ENCODE assay signal across 8 cellular contexts in the genomic region with DNA sequence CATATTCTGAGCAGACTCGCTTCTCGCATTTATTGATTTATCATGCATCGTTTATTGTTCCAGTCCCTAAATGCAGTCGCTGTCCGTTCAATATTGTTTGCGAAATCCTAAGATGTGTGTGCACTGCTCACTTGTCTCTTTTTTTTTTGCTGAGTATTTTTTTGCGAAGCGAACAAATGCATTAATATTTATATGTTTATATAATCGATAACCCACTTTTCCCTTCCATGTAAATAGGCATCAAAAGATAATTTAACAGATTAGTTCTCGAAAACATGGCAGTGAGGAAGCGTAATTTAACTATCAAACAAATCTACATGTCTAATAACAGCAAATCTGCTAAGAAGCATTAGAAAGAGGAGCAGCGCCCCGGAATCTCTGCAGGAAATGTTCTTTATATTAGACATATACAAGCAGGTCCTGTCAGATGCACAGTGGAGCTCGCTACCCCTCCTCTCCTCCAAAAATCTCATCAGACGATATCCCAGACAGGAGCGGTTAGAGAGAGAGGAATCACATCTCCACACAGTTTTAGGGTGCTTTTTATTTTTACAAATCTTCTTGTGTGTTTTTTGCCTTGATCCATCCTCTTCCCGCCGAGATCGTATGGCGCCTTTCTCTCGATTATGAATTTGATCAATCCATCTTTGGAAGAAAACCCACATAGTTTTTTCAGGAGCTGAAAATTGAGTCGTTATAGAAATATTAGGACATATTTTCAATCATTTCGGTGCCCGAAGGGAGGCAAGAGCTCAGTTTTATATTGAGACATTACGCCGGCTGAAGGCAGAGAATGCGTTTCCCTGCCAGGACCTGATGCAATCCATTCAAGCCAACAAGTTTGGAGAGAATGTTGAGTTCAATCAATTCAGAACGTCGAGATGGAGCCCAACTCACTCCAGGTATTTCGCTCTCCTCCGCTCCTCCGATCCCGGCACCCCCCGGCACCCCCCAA. TPM values are rescaled to one million over a fixed set of nuclear protein-coding genes. Genes with fewer than 3 reads are reported as not detected.
A peak's percentile ranks its signal among the peaks of the same experiment; 100 is the strongest.
DNase-seq lines count a peak whose midpoint lies in the region; ATAC-seq and TF ChIP-seq lines count a peak whose summit lies in the region.

A gene with protein sequence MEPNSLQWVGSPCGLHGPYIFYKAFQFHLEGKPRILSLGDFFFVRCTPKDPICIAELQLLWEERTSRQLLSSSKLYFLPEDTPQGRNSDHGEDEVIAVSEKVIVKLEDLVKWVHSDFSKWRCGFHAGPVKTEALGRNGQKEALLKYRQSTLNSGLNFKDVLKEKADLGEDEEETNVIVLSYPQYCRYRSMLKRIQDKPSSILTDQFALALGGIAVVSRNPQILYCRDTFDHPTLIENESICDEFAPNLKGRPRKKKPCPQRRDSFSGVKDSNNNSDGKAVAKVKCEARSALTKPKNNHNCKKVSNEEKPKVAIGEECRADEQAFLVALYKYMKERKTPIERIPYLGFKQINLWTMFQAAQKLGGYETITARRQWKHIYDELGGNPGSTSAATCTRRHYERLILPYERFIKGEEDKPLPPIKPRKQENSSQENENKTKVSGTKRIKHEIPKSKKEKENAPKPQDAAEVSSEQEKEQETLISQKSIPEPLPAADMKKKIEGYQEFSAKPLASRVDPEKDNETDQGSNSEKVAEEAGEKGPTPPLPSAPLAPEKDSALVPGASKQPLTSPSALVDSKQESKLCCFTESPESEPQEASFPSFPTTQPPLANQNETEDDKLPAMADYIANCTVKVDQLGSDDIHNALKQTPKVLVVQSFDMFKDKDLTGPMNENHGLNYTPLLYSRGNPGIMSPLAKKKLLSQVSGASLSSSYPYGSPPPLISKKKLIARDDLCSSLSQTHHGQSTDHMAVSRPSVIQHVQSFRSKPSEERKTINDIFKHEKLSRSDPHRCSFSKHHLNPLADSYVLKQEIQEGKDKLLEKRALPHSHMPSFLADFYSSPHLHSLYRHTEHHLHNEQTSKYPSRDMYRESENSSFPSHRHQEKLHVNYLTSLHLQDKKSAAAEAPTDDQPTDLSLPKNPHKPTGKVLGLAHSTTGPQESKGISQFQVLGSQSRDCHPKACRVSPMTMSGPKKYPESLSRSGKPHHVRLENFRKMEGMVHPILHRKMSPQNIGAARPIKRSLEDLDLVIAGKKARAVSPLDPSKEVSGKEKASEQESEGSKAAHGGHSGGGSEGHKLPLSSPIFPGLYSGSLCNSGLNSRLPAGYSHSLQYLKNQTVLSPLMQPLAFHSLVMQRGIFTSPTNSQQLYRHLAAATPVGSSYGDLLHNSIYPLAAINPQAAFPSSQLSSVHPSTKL (plus strand): TSS at position 871 of the 955 bp plus-strand sequence. CDS start 11 bp downstream, at position 882.

- H3K4me1 ChIP-seq in BE2C (peaks cover 23% of the 10 kb centered on the region), mucosa of stomach (ENCODE audit: control insufficient read depth, insufficient read depth, low read length) (peaks cover 33% of the 10 kb centered on the region), testis (peaks cover 18% of the 10 kb centered on the region)

- ATAC-seq in HG03342 (IDR thresholded peaks at IDR 0.05; ENCODE audit: unreplicated experiment), result no peak

- no peaks in the 10 kb centered on the region for H3K36me3 ChIP-seq in BE2C
- no peaks in the 10 kb centered on the region for H3K36me3 ChIP-seq in mucosa of stomach (ENCODE audit: control insufficient read depth, insufficient read depth, low read length)
- H3K36me3 ChIP-seq in testis (ENCODE audit: low read depth, missing control alignments), result no peaks in the 10 kb centered on the region

- intact Hi-C loops in testis (cut with DNase I; ENCODE audit: low total_unique reads), result no loop called here

- H3K9me3 ChIP-seq in BE2C (no peaks in the 10 kb centered on the region), mucosa of stomach (ENCODE audit: control insufficient read depth, low read length) (no peaks in the 10 kb centered on the region), testis (no peaks in the 10 kb centered on the region)

- WGBS in testis, 2 donors, result 0 to 1% methylated on average over 34 of the region's 34 CpGs

- no peak for TF ChIP-seq POLR2A in testis (IDR thresholded peaks at IDR 0.05)

- DNase-seq in BE2C (peak; percentile 62), H4 (ENCODE audit: low spot score) (peak; percentile 68), NOMO-1 treated with DMSO at 0.1 percent for 48 hours (lab: John Stamatoyannopoulos, UW; ENCODE audit: unreplicated experiment) (peak; percentile 64), fibroblast of mammary gland (ENCODE audit: low read depth) (peak; percentile 80), testis (peak; percentile 87)
- DNase-seq in activated T-helper 9 cell treated with anti-CD3 and anti-CD28 coated beads, Interleukin-2, amount 50 U/mL, for 16 hours (ENCODE audit: low read depth), result peak; percentile 27

- H3K4me3 ChIP-seq in BE2C (ENCODE audit: low read depth, low read length), result peak within 1 kb of the TSS; percentile 83
- H3K4me3 ChIP-seq in fibroblast of mammary gland (ENCODE audit: control insufficient read depth, low read depth, low read length), result peak within 1 kb of the TSS; percentile 93
- peak within 1 kb of the TSS; percentile 31 for H3K4me3 ChIP-seq in mucosa of stomach (ENCODE audit: low read length)
- H3K4me3 ChIP-seq in testis, result peak within 1 kb of the TSS; percentile 80 to 81

- peak within 1 kb of the TSS; percentile 94 for H3K9ac ChIP-seq in mucosa of stomach (ENCODE audit: low read length)

- H3K27me3 ChIP-seq in BE2C (no peaks in the 10 kb centered on the region), mucosa of stomach (ENCODE audit: control insufficient read depth, insufficient read depth, low read length) (no peaks in the 10 kb centered on the region), testis (no peaks in the 10 kb centered on the region)

- peak within 1 kb of the TSS; percentile 89 to 97 for H3K27ac ChIP-seq in testis

- TF ChIP-seq CTCF in BE2C (IDR thresholded peaks at IDR 0.05; ENCODE audit: low read depth, low read length), result no peak
- no peak for TF ChIP-seq CTCF in fibroblast of mammary gland (conservative IDR thresholded peaks at IDR 0.05; ENCODE audit: control insufficient read depth, insufficient read depth, low read depth, low read length)
- no peak for TF ChIP-seq CTCF in testis (IDR thresholded peaks at IDR 0.05)

RNA-seq across cellular contexts. Expression of the gene that starts here (rescaled TPM):
- polyA plus RNA-seq in BE2C (2012; ENCODE audit: insufficient read depth, insufficient read length, low read depth), result 7.2 TPM
- 11.6 and 15.7 TPM in 2 replicates for total RNA-seq in H4 (2014; rRNA removed; shearing (Covaris generic))
- 10 to 100 TPM; 52.1 to 73.6 TPM for total RNA-seq in testis
- polyA plus RNA-seq in testis (ENCODE audit: insufficient read depth, low read depth, low replicate concordance), result 14.3 TPM

Comparison
In these comparisons a context has a peak if more than half of its experiments do, and no peak if none do; other contexts are left out.
1. DNase-seq: peak in every context shown above with its lines; median percentile 87 in testis; 80 in fibroblast of mammary gland; 68 in H4; 64 in NOMO-1 treated with DMSO at 0.1 percent for 48 hours; 62 in BE2C; 27 in activated T-helper 9 cell treated with anti-CD3 and anti-CD28 coated beads, Interleukin-2, amount 50 U/mL, for 16 hours.
2. H3K4me3 ChIP-seq: peak in every context shown above with its lines; median percentile 93 in fibroblast of mammary gland; 83 in BE2C; 80 in testis; 31 in mucosa of stomach.